Comparison of ENCODE assay signal across 1 cellular context in genomic region chr7:99791021-99791420, GRCh38.
TF ChIP-seq lines count a peak whose summit lies in the region.

No MANE protein-coding gene starts in this region.

TF ChIP-seq in liver, 16 proteins besides CTCF, POLR2A, EP300 and RAD21 (continued from another document):
- TF ChIP-seq REST (IDR thresholded peaks at IDR 0.05) (no peak), EGR1 (IDR thresholded peaks at IDR 0.05; ENCODE audit: low read depth in 2 of 2) (no peak), JUND (IDR thresholded peaks at IDR 0.05) (no peak)
